In the genomic region with DNA sequence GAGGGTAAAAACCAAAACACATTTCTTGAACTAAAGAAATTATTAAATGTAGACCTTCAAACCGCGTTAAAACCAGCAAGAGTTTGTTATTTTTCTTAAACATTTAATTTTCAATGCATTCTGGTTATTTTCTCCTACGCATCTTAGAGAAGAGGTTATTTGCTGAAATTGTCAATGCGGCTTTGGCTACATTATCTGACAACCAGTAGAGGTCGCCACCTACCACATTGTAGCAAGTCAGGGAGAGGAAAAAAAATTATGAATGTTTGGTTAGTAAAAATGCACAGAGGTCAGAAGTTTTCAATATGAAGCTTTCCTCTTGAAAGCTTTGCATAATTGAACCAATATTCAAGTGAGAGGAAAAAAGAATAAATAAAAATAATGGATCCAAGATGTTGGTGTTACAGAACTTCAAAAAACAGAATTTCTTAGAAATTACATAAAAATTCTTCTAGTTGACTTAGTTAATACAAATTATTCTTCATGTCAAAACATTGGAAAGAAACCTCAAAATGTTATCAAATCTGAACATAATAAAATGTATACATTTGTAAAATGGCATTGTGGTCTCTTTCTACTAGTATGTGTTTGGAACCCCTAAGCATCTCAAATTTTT, we compare ENCODE assay signal across 9 cellular contexts.
A peak's percentile ranks its signal among the peaks of the same experiment; 100 is the strongest.
DNase-seq lines count a peak whose midpoint lies in the region; ATAC-seq, FAIRE-seq and TF ChIP-seq lines count a peak whose summit lies in the region.
"Had no signal": no experiment of that assay in that cellular context is flagged by ENCODE, and none has a peak within 500 bp of the region (broad histone marks: within the 10 kb centered on the region; RNA-seq: fewer than 3 reads in every experiment).

No MANE protein-coding gene starts in this region.

- ATAC-seq in HG02588 (IDR thresholded peaks at IDR 0.05; ENCODE audit: unreplicated experiment), result peak; percentile 54
- ATAC-seq in pancreas, result peak in 3 of 4 donors; percentile 47 to 61 (median 57)
- ATAC-seq in HG03196 (IDR thresholded peaks at IDR 0.05; ENCODE audit: unreplicated experiment), result no peak

- DNase-seq in AG08395 (ENCODE audit: low spot score), result peak; percentile 45
- peak; percentile 21 for DNase-seq in GM10266 (ENCODE audit: extremely low spot score)
- peak; percentile 47 for DNase-seq in NCI-H1105 (lab: John Stamatoyannopoulos, UW)
- DNase-seq in T-helper 9 cell, result peak; percentile 3
- peak; percentile 65 for DNase-seq in fibroblast of gingiva (ENCODE audit: low read depth)
- peak in 3 of 6 donors; percentile 35 to 54 (median 40) for DNase-seq in pancreas

- H3K27ac ChIP-seq in pancreas, result no peak overlapping the region
- H3K27ac ChIP-seq: neutrophil had no signal

- no peaks in the 10 kb centered on the region for H3K36me3 ChIP-seq in pancreas
- H3K36me3 ChIP-seq: neutrophil had no signal

- H3K27me3 ChIP-seq in pancreas, result no peaks in the 10 kb centered on the region

- intact Hi-C loops in pancreas (cut with DNase I), result no loop called here

- TF ChIP-seq CTCF in GM10266 (IDR thresholded peaks at IDR 0.05; ENCODE audit: control insufficient read depth, insufficient read depth, low read depth, missing control alignments) (peak; percentile 81), pancreas (IDR thresholded peaks at IDR 0.05) (peak; percentile 24 to 85 (median 76))

- H3K4me3 ChIP-seq in pancreas, result no peak overlapping the region

- FAIRE-seq in pancreas (lab: Jason Lieb, UNC), result peak; percentile 90

- 3 to 7% methylated on average over 5 of the region's 5 CpGs for WGBS in pancreas, 2 donors

- no peaks in the 10 kb centered on the region for H3K9me3 ChIP-seq in pancreas
- H3K9me3 ChIP-seq: neutrophil had no signal

- peaks cover 12 to 19% (median 19%) of the 10 kb centered on the region in 3 donors for H3K4me1 ChIP-seq in pancreas
